In genomic region chr16:4309102-4309832, GRCh38 we compare ENCODE assay signal across 10 cellular contexts. TPM values are rescaled to one million over a fixed set of nuclear protein-coding genes. Genes with fewer than 3 reads are reported as not detected.
DNase-seq lines count a peak whose midpoint lies in the region; ATAC-seq and TF ChIP-seq lines count a peak whose summit lies in the region.
"Had no signal": no experiment of that assay in that cellular context is flagged by ENCODE, and none has a peak within 500 bp of the region (broad histone marks: within the 10 kb centered on the region; RNA-seq: fewer than 3 reads in every experiment).

No MANE protein-coding gene starts in this region.

- H3K27me3 Mint-ChIP-seq in T-cell (peaks cover 3% of the 10 kb centered on the region in 2 donors), type B pancreatic cell (peaks cover 3% of the 10 kb centered on the region)

- intact Hi-C loops in left ventricle myocardium superior (cut with micrococcal nuclease), result no loop called here

- no peaks in the 10 kb centered on the region for H3K9me3 Mint-ChIP-seq in T-cell
- no peaks in the 10 kb centered on the region for H3K9me3 Mint-ChIP-seq in type B pancreatic cell

- TF ChIP-seq CTCF in right atrium auricular region (IDR thresholded peaks at IDR 0.05) (no peak), lung (IDR thresholded peaks at IDR 0.05; ENCODE audit: control extremely low read depth, extremely low read depth) (no peak), type B pancreatic cell (conservative IDR thresholded peaks at IDR 0.05) (peak; percentile 0), Peyer's patch (IDR thresholded peaks at IDR 0.05) (no peak)

- WGBS in lung, 2 donors, result 91% methylated on average over 14 of the region's 14 CpGs

- CTCF ChIA-PET in T-cell (lab: Charles Lee), result interaction anchor here (0.5 to 1.8 kb wide), 6 partner anchors 14 to 900 kb away, joined by 3 to 10 read pairs (median 5); no protein-coding TSS in a partner anchor

- no peaks in the 10 kb centered on the region for H3K36me3 Mint-ChIP-seq in T-cell
- H3K36me3 Mint-ChIP-seq in type B pancreatic cell, result no peaks in the 10 kb centered on the region

- H3K27ac ChIP-seq in right atrium auricular region (peak overlapping the region; percentile 45 to 62), lung (ENCODE audit: low read depth in 1 of 2, low read length in 1 of 2) (peak overlapping the region; percentile 2 to 44), Peyer's patch (peak overlapping the region in 1 of 4 donors; percentile 43)
- H3K27ac ChIP-seq: suprapubic skin had no signal

- peaks cover 0 to 35% of the 10 kb centered on the region in 2 donors for H3K4me1 ChIP-seq in right atrium auricular region
- peaks cover 0 to 9% of the 10 kb centered on the region in 2 donors for H3K4me1 ChIP-seq in lung (ENCODE audit: control insufficient read depth in 2 of 2, insufficient read depth in 2 of 2, low read length in 2 of 2)
- peaks cover 0 to 22% (median 13%) of the 10 kb centered on the region in 4 donors for H3K4me1 ChIP-seq in Peyer's patch

- H3K4me1 Mint-ChIP-seq in T-cell (peaks cover 25 to 29% (median 26%) of the 10 kb centered on the region in 3 donors), type B pancreatic cell (ENCODE audit: unreplicated experiment) (peaks cover 31% of the 10 kb centered on the region)

- DNase-seq in right atrium auricular region (ENCODE audit: low spot score) (no peak), left ventricle myocardium superior (no peak), T-cell (no peak), lung (ENCODE audit: low spot score) (no peak), type B pancreatic cell (ENCODE audit: extremely low spot score, unreplicated experiment) (no peak), Peyer's patch (no peak)
- no peak for DNase-seq in activated CD4-positive, CD25-positive, alpha-beta regulatory T cell (lab: John Stamatoyannopoulos, UW)

- peak overlapping the region in 2 of 3 donors; percentile 83 to 85 for H3K4me3 Mint-ChIP-seq in T-cell
- H3K4me3 Mint-ChIP-seq in type B pancreatic cell, result peak overlapping the region; percentile 49

- TF ChIP-seq POLR2A in Peyer's patch (IDR thresholded peaks at IDR 0.05), result no peak

- H3K4me3 ChIP-seq in right atrium auricular region (no peak overlapping the region), lung (no peak overlapping the region), Peyer's patch (no peak overlapping the region)
- H3K4me3 ChIP-seq: suprapubic skin had no signal

- H3K27me3 ChIP-seq in right atrium auricular region (no peaks in the 10 kb centered on the region), lung (ENCODE audit: control insufficient read depth, insufficient read depth) (no peaks in the 10 kb centered on the region), Peyer's patch (no peaks in the 10 kb centered on the region)
- H3K27me3 ChIP-seq: brain microvascular endothelial cell, suprapubic skin had no signal

- H3K27ac Mint-ChIP-seq in T-cell, result peak overlapping the region; percentile 67 to 71
- peak overlapping the region; percentile 13 for H3K27ac Mint-ChIP-seq in type B pancreatic cell

- POLR2A ChIA-PET in T-cell (lab: Charles Lee), result interaction anchor here in 1 of 2 donors (0.6 kb wide), 1 partner anchor 42 kb away, joined by 3 read pairs; the partner anchor contains the start of gene PAM16

- H3K9me3 ChIP-seq in right atrium auricular region (no peaks in the 10 kb centered on the region), lung (ENCODE audit: control insufficient read depth in 2 of 2, insufficient read depth in 1 of 2, low read length in 1 of 2) (no peaks in the 10 kb centered on the region), Peyer's patch (no peaks in the 10 kb centered on the region)
- H3K9me3 ChIP-seq: suprapubic skin had no signal

- ATAC-seq in left ventricle myocardium superior, result no peak
- no peak for ATAC-seq in T-cell (replicated peaks in 1 of 4)
- ATAC-seq in lung (ENCODE audit: insufficient read depth, low FRiP score), result no peak
- ATAC-seq in GM21526 (IDR thresholded peaks at IDR 0.05; ENCODE audit: low FRiP score, unreplicated experiment), result no peak

- H3K36me3 ChIP-seq in right atrium auricular region (no peaks in the 10 kb centered on the region), lung (ENCODE audit: control insufficient read depth in 2 of 2, insufficient read depth in 2 of 2, low read length in 2 of 2) (no peaks in the 10 kb centered on the region), Peyer's patch (no peaks in the 10 kb centered on the region)
- H3K36me3 ChIP-seq: brain microvascular endothelial cell, suprapubic skin had no signal

RNA-seq across cellular contexts. Expression of gene GLIS2, which starts 6.6 kb away (rescaled TPM):
- total RNA-seq in right atrium auricular region (10 to 100 TPM; 10.3 to 16.0 TPM), left ventricle myocardium superior (16.6 TPM), T-cell (under 1 TPM in 3 of 5 donors, not detected in 2; 0.18 to 0.20 (median 0.19) TPM), lung (10 to 100 TPM in 1 of 2 donors, 1 to 10 TPM in 1; 8.8 to 25.5 TPM), type B pancreatic cell (ENCODE audit: low replicate concordance) (13.1 and 23.0 TPM in 2 replicates), Peyer's patch (1 to 10 TPM in 3 of 4 donors, under 1 TPM in 1; 0.35 to 3.3 (median 1.7) TPM)
- polyA plus RNA-seq in lung, result 10 to 100 TPM; 14.8 to 15.1 TPM

RNA-seq across cellular contexts. Expression of gene TFAP4, which starts 36.4 kb away (rescaled TPM):
- total RNA-seq in right atrium auricular region (1 to 10 TPM; 2.0 to 2.9 TPM), left ventricle myocardium superior (4.7 TPM), T-cell (10 to 100 TPM; 15.1 to 35.2 (median 34.6) TPM), lung (10 to 100 TPM in 1 of 2 donors, 1 to 10 TPM in 1; 9.7 to 12.3 TPM), type B pancreatic cell (ENCODE audit: low replicate concordance) (11.8 and 27.0 TPM in 2 replicates), Peyer's patch (10 to 100 TPM in 1 of 4 donors, 1 to 10 TPM in 3; 7.5 to 20.6 (median 8.9) TPM)
- polyA plus RNA-seq in lung, result 10 to 100 TPM in 1 of 2 donors, 1 to 10 TPM in 1; 5.7 to 10.5 TPM

RNA-seq across cellular contexts. Expression of gene PAM16, which starts 41.9 kb away (rescaled TPM):
- total RNA-seq in right atrium auricular region (10 to 100 TPM; 54.6 to 85.7 TPM), left ventricle myocardium superior (70.0 TPM), T-cell (10 to 100 TPM; 41.2 to 53.7 (median 47.4) TPM), lung (10 to 100 TPM; 23.0 to 55.2 TPM), type B pancreatic cell (ENCODE audit: low replicate concordance) (30.5 and 39.3 TPM in 2 replicates), Peyer's patch (10 to 100 TPM; 18.2 to 61.4 (median 49.3) TPM)
- polyA plus RNA-seq in lung, result 100 to 1,000 TPM in 1 of 2 donors, 10 to 100 TPM in 1; 62.2 to 183 TPM
